ENCODE assay signal across 2 cellular contexts in genomic region chr7:76403780-76404494, GRCh38.
TF ChIP-seq lines count a peak whose summit lies in the region.

No MANE protein-coding gene starts in this region.

TF ChIP-seq in A549, 52 proteins besides CTCF, POLR2A, EP300 and RAD21:
- no peak for TF ChIP-seq FOSL2 (IDR thresholded peaks at IDR 0.05)
- TF ChIP-seq FOSL2 (CRISPR knock-in tag; IDR thresholded peaks at IDR 0.05) = peak; percentile 25
- no peak for TF ChIP-seq PHF8 (IDR thresholded peaks at IDR 0.05; ENCODE audit: borderline replicate concordance, low read depth)
- no peak for TF ChIP-seq BCL3 (IDR thresholded peaks at IDR 0.05)
- no peak for TF ChIP-seq HOXB5 (CRISPR knock-in tag; IDR thresholded peaks at IDR 0.05)
- no peak for TF ChIP-seq ESRRA (IDR thresholded peaks at IDR 0.05; ENCODE audit: borderline replicate concordance, low read length)
- TF ChIP-seq CHD2 (IDR thresholded peaks at IDR 0.05; ENCODE audit: low read length, partially characterized antibody) = no peak
- TF ChIP-seq HEYL (CRISPR knock-in tag; IDR thresholded peaks at IDR 0.05) = no peak
- no peak for TF ChIP-seq JUN (IDR thresholded peaks at IDR 0.05)
TF ChIP-seq in A549: peak in this region for 1.

TF ChIP-seq in liver, 16 proteins besides CTCF, POLR2A, EP300 and RAD21:
- TF ChIP-seq FOXA1 (IDR thresholded peaks at IDR 0.05) (no peak), GABPA (IDR thresholded peaks at IDR 0.05 in 1 of 2, conservative IDR thresholded peaks at IDR 0.05 in 1 of 2) (no peak), FOXA2 (IDR thresholded peaks at IDR 0.05) (no peak), RXRA (IDR thresholded peaks at IDR 0.05) (no peak), JUND (IDR thresholded peaks at IDR 0.05) (no peak), SP1 (IDR thresholded peaks at IDR 0.05) (peak; percentile 35), HNF4A (conservative IDR thresholded peaks at IDR 0.05) (peak in 1 of 2 donors; percentile 48)
